18 cellular contexts compared by ENCODE assay signal in the genomic region with DNA sequence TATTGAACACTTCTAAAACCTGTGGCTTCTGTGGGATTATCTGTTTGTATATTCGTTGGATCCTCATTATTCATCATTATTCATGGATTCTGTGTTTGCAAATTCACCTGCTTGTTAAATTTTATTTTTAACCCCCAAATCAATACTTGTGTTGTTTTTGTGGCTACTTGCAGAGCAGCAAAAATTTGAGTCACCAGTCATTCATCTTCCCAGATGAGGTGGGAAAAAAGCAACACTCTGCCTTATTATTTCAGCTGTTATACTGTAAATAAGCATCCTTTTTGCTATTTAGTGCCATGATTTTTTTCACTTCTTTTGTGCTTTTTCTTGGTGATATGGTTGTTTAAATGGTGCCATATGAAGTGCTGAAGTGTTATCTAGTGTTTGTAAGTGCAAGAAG. TPM values are rescaled to one million over a fixed set of nuclear protein-coding genes. Genes with fewer than 3 reads are reported as not detected.
"Had no signal": no experiment of that assay in that cellular context is flagged by ENCODE, and none has a peak within 500 bp of the region (broad histone marks: within the 10 kb centered on the region; RNA-seq: fewer than 3 reads in every experiment).

No MANE protein-coding gene starts in this region.

- ATAC-seq: gastrocnemius medialis; left lobe of liver; mucosa of descending colon; naive thymus-derived CD8-positive, alpha-beta T cell; sciatic nerve had no signal

- FAIRE-seq: islet of Langerhans, small intestine, urothelium cell line had no signal

- H3K27ac ChIP-seq: colonic mucosa, heart right ventricle, neutrophil, suprapubic skin, thyroid gland had no signal

- H3K4me3 ChIP-seq: colonic mucosa, gastrocnemius medialis, heart right ventricle, mucosa of descending colon, suprapubic skin, thyroid gland had no signal

- H3K9me3 ChIP-seq: colonic mucosa, gastrocnemius medialis, heart right ventricle, mucosa of descending colon, neutrophil, suprapubic skin, thyroid gland had no signal

- H3K4me1 ChIP-seq: colonic mucosa, suprapubic skin, thyroid gland had no signal

- H3K27me3 ChIP-seq: colonic mucosa, gastrocnemius medialis, heart right ventricle, neutrophil, suprapubic skin, thyroid gland had no signal

- H3K36me3 ChIP-seq: colonic mucosa, gastrocnemius medialis, heart right ventricle, neutrophil, suprapubic skin, thyroid gland had no signal

- DNase-seq: colonic mucosa; dermis blood vessel endothelial cell; gastrocnemius medialis; heart right ventricle; hypothalamus; mucosa of descending colon; naive thymus-derived CD8-positive, alpha-beta T cell; posterior cingulate gyrus; small intestine; stimulated activated CD4-positive, alpha-beta T cell treated with anti-CD3 and anti-CD28 coated beads, Interleukin-2, amount 100 ng/mL, for 48 hours; stimulated activated naive CD4-positive, alpha-beta T cell treated with Interleukin-2 at 50 U/mL for 16 hours; thyroid gland had no signal

RNA-seq across cellular contexts. Expression of gene RASAL2, which starts 56.7 kb away (rescaled TPM):
- total RNA-seq: naive thymus-derived CD8-positive, alpha-beta T cell had no signal
- polyA plus RNA-seq: naive thymus-derived CD8-positive, alpha-beta T cell had no signal
